8 cellular contexts compared by ENCODE assay signal in the genomic region with DNA sequence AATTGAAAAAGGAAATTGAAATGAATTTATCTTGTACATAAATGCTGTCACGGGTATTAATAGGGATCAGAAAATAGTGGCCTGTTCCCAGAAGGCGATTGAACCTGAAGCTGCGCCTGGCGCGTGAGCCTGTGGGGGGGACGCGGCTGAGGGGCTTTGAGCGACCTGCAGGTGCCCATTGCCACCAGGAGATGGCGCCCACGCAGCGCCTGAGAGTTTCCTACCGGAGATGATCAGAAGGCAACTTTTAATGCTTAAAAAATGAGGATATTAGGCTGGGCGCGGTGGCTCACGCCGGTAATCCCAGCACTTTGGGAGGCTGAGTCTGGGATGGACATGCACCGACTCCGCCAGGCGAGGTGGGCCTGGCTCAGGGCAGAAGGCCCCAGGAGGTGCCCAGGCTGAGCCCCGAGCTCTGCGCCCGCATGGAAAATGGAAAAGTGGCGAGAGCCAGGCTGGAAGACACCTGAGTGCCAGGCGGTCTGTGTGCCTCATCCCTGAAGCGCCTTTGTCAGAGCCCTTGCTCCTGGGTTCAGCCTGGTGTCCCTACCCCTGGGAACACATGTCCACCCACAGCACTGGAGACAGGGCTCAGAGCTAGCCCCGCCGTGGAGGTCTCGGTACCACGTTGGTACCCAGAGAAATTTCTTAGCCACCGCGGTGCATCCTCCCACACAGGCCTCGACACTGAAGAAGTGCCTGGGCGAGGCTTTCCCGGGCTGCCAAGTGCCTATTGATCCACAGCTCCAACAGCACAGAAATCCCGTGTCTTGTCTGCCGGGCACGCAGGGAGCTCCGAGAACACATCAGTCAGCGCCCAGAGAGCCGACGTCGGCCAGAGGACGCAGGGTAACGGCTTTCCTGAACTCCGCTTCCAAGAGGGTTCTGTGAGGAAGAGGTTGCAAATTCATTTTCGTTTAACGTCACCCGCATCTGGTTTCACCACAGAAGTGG.
DNase-seq lines count a peak whose midpoint lies in the region; ATAC-seq lines count a peak whose summit lies in the region.

No MANE protein-coding gene starts in this region.

- CTCF ChIA-PET in CD8-positive, alpha-beta memory T cell (lab: Charles Lee): interaction anchor here (0.7 to 3.2 kb wide), 8 partner anchors 9 to 609 kb away, joined by 3 to 10 read pairs (median 3); no protein-coding TSS in a partner anchor

- peak overlapping the region in 4 of 8 donors; percentile 27 to 91 (median 49) for H3K27ac Mint-ChIP-seq in CD8-positive, alpha-beta memory T cell
- no peak overlapping the region for H3K27ac Mint-ChIP-seq in activated naive CD4-positive, alpha-beta T cell treated with anti-CD3 and anti-CD28 coated beads, Interleukin-2, amount 50 U/mL, for 72 hours

- peaks cover 0 to 1% of the 10 kb centered on the region in 2 donors for H3K27me3 Mint-ChIP-seq in CD8-positive, alpha-beta memory T cell

- no peaks in the 10 kb centered on the region for H3K4me1 ChIP-seq in CD8-positive, alpha-beta memory T cell (ENCODE audit: insufficient read depth, low read length)
- no peaks in the 10 kb centered on the region for H3K4me1 ChIP-seq in SJCRH30

- peaks cover 0 to 38% (median 11%) of the 10 kb centered on the region in 3 donors for H3K36me3 Mint-ChIP-seq in CD8-positive, alpha-beta memory T cell
- H3K36me3 Mint-ChIP-seq in activated naive CD4-positive, alpha-beta T cell treated with anti-CD3 and anti-CD28 coated beads, Interleukin-2, amount 50 U/mL, for 72 hours: no peaks in the 10 kb centered on the region

- H3K4me1 Mint-ChIP-seq in CD8-positive, alpha-beta memory T cell: peaks cover 2 to 4% (median 3%) of the 10 kb centered on the region in 3 donors

- H3K27ac ChIP-seq in CD8-positive, alpha-beta memory T cell (ENCODE audit: low read depth, low read length): no peak overlapping the region
- H3K27ac ChIP-seq in SJCRH30: no peak overlapping the region

- H3K4me3 Mint-ChIP-seq in CD8-positive, alpha-beta memory T cell: no peak overlapping the region

- no peak overlapping the region for H3K4me3 ChIP-seq in CD8-positive, alpha-beta memory T cell (ENCODE audit: low read length)
- no peak overlapping the region for H3K4me3 ChIP-seq in SJCRH30

- no peaks in the 10 kb centered on the region for H3K9me3 ChIP-seq in CD8-positive, alpha-beta memory T cell (ENCODE audit: low read length)
- no peaks in the 10 kb centered on the region for H3K9me3 ChIP-seq in SJCRH30 (replicated peaks)

- POLR2A ChIA-PET in CD8-positive, alpha-beta memory T cell (lab: Charles Lee): no interaction called here

- intact Hi-C loops in Right ventricle myocardium superior (cut with DNase I): loop anchor here (5.0 to 10.0 kb wide), 2 partner anchors 182 to 470 kb away; no protein-coding TSS in a partner anchor

- peak; percentile 57 for ATAC-seq in HG02759 (IDR thresholded peaks at IDR 0.05; ENCODE audit: unreplicated experiment)
- peak; percentile 50 to 65 for ATAC-seq in activated naive CD4-positive, alpha-beta T cell treated with anti-CD3 and anti-CD28 coated beads, Interleukin-2, amount 50 U/mL, for 72 hours
- ATAC-seq in Right ventricle myocardium superior (ENCODE audit: poor library complexity): peak; percentile 47
- no peak for ATAC-seq in HG03095 (IDR thresholded peaks at IDR 0.05; ENCODE audit: unreplicated experiment)
- no peak for ATAC-seq in GM21723 (IDR thresholded peaks at IDR 0.05; ENCODE audit: unreplicated experiment)

- H3K27me3 ChIP-seq in CD8-positive, alpha-beta memory T cell (ENCODE audit: insufficient read depth, low read length, poor library complexity, severe bottlenecking): no peaks in the 10 kb centered on the region
- H3K27me3 ChIP-seq in SJCRH30: no peaks in the 10 kb centered on the region

- H3K36me3 ChIP-seq in CD8-positive, alpha-beta memory T cell (ENCODE audit: insufficient read depth, low read length): no peaks in the 10 kb centered on the region
- H3K36me3 ChIP-seq in SJCRH30: no peaks in the 10 kb centered on the region

- peak; percentile 27 to 62 (median 29) for DNase-seq in CD8-positive, alpha-beta memory T cell
- DNase-seq in SJCRH30: peak; percentile 39 to 68
- peak in 1 of 2 donors; percentile 65 for DNase-seq in activated naive CD4-positive, alpha-beta T cell treated with anti-CD3 and anti-CD28 coated beads, Interleukin-2, amount 50 U/mL, for 72 hours (ENCODE audit: low spot score in 2 of 2)
- DNase-seq in Right ventricle myocardium superior: peak; percentile 73
- peak; percentile 75 for DNase-seq in putamen (ENCODE audit: low spot score)

- H3K9me3 Mint-ChIP-seq in CD8-positive, alpha-beta memory T cell: no peaks in the 10 kb centered on the region
- no peaks in the 10 kb centered on the region for H3K9me3 Mint-ChIP-seq in activated naive CD4-positive, alpha-beta T cell treated with anti-CD3 and anti-CD28 coated beads, Interleukin-2, amount 50 U/mL, for 72 hours

Comparison
In these comparisons a context has a peak if more than half of its experiments do, and no peak if none do; other contexts are left out.
1. ATAC-seq: peak in HG02759 (single experiment), activated naive CD4-positive, alpha-beta T cell treated with anti-CD3 and anti-CD28 coated beads, Interleukin-2, amount 50 U/mL, for 72 hours (2 of 2) and Right ventricle myocardium superior (single experiment); none in HG03095 (single experiment) and GM21723 (single experiment).